In genomic region chr18:14922965-14923565, GRCh38 we compare ENCODE assay signal across 20 cellular contexts.
DNase-seq lines count a peak whose midpoint lies in the region; ATAC-seq and TF ChIP-seq lines count a peak whose summit lies in the region.
"Had no signal": no experiment of that assay in that cellular context is flagged by ENCODE, and none has a peak within 500 bp of the region (broad histone marks: within the 10 kb centered on the region; RNA-seq: fewer than 3 reads in every experiment).

No MANE protein-coding gene starts in this region.

- H3K9me3 ChIP-seq in colonic mucosa, result no peaks in the 10 kb centered on the region
- H3K9me3 ChIP-seq: BLaER1, HAP-1 had no signal

- H3K4me1 ChIP-seq in colonic mucosa, result no peaks in the 10 kb centered on the region
- H3K4me1 ChIP-seq: HAP-1 had no signal

- H3K4me3 Mint-ChIP-seq in stimulated activated naive CD8-positive, alpha-beta T cell treated with anti-CD3 and anti-CD28 coated beads, Interleukin-15, amount 100 ng/mL, for 72 hours, result no peak overlapping the region
- no peak overlapping the region for H3K4me3 Mint-ChIP-seq in osteocyte (ENCODE audit: unreplicated experiment)
- H3K4me3 Mint-ChIP-seq: B cell; CD14-positive monocyte; CD4-positive, alpha-beta T cell; CD8-positive, alpha-beta memory T cell; GM23338; HFFc6 had no signal

- intact Hi-C loops in colonic mucosa (cut with DNase I), result no loop called here

- peaks cover 10% of the 10 kb centered on the region for H3K4me1 Mint-ChIP-seq in stimulated activated naive CD8-positive, alpha-beta T cell treated with anti-CD3 and anti-CD28 coated beads, Interleukin-15, amount 100 ng/mL, for 72 hours
- no peaks in the 10 kb centered on the region for H3K4me1 Mint-ChIP-seq in osteocyte (ENCODE audit: unreplicated experiment)
- H3K4me1 Mint-ChIP-seq: CD14-positive monocyte had no signal

- H3K4me3 ChIP-seq in colonic mucosa, result no peak overlapping the region
- H3K4me3 ChIP-seq: BLaER1, GM12878, GM23338, HAP-1 had no signal

- no peak for TF ChIP-seq CTCF in colonic mucosa (IDR thresholded peaks at IDR 0.05)
- TF ChIP-seq CTCF in osteocyte (IDR thresholded peaks at IDR 0.05), result no peak

- no peak overlapping the region for H3K27ac Mint-ChIP-seq in stimulated activated naive CD8-positive, alpha-beta T cell treated with anti-CD3 and anti-CD28 coated beads, Interleukin-15, amount 100 ng/mL, for 72 hours
- H3K27ac Mint-ChIP-seq in osteocyte (ENCODE audit: unreplicated experiment), result no peak overlapping the region
- H3K27ac Mint-ChIP-seq: B cell; CD14-positive monocyte; CD4-positive, alpha-beta T cell; CD8-positive, alpha-beta memory T cell; GM23338; HFFc6 had no signal

- no peaks in the 10 kb centered on the region for H3K36me3 ChIP-seq in colonic mucosa
- H3K36me3 ChIP-seq: BLaER1, HAP-1 had no signal

- DNase-seq in stimulated activated naive CD8-positive, alpha-beta T cell treated with anti-CD3 and anti-CD28 coated beads, Interleukin-15, amount 100 ng/mL, for 72 hours, result no peak
- no peak for DNase-seq in stimulated activated naive CD8-positive, alpha-beta T cell treated with anti-CD3 and anti-CD28 coated beads, Interleukin-15, Interleukin-2, amounts not matched to agents 100 U/mL and 50 U/mL, for 24 hours
- DNase-seq in colonic mucosa (peak; percentile 12), osteocyte (ENCODE audit: extremely low spot score, unreplicated experiment) (peak; percentile 57), HPDE6-E6E7 (ENCODE audit: extremely low spot score) (no peak), Ammon's horn (ENCODE audit: low spot score) (no peak)
- DNase-seq: CD4-positive, alpha-beta T cell; CD8-positive, alpha-beta memory T cell; DMS 273 treated with DMSO at 0.1 percent for 48 hours; DMS79; EL; GDM1; HFFc6 had no signal

- H3K36me3 Mint-ChIP-seq in osteocyte (ENCODE audit: unreplicated experiment), result no peaks in the 10 kb centered on the region
- H3K36me3 Mint-ChIP-seq: CD14-positive monocyte; CD8-positive, alpha-beta memory T cell had no signal

- H3K9ac ChIP-seq in colonic mucosa (ENCODE audit: low read depth in 2 of 2, low read length in 2 of 2), result no peak overlapping the region
- H3K9ac ChIP-seq: BLaER1 had no signal

- H3K9me3 Mint-ChIP-seq in stimulated activated naive CD8-positive, alpha-beta T cell treated with anti-CD3 and anti-CD28 coated beads, Interleukin-15, amount 100 ng/mL, for 72 hours, result no peaks in the 10 kb centered on the region
- peaks cover 44% of the 10 kb centered on the region for H3K9me3 Mint-ChIP-seq in osteocyte (ENCODE audit: unreplicated experiment)
- H3K9me3 Mint-ChIP-seq: CD4-positive, alpha-beta T cell; CD8-positive, alpha-beta memory T cell had no signal

- no peaks in the 10 kb centered on the region for H3K27me3 Mint-ChIP-seq in stimulated activated naive CD8-positive, alpha-beta T cell treated with anti-CD3 and anti-CD28 coated beads, Interleukin-15, amount 100 ng/mL, for 72 hours
- H3K27me3 Mint-ChIP-seq in osteocyte (ENCODE audit: unreplicated experiment), result no peaks in the 10 kb centered on the region
- H3K27me3 Mint-ChIP-seq: B cell; CD4-positive, alpha-beta T cell had no signal

- H3K27ac ChIP-seq in colonic mucosa, result no peak overlapping the region
- H3K27ac ChIP-seq: BLaER1 had no signal

- peak; percentile 10 for ATAC-seq in stimulated activated naive CD8-positive, alpha-beta T cell treated with anti-CD3 and anti-CD28 coated beads, Interleukin-15, amount 100 ng/mL, for 72 hours
- ATAC-seq in stimulated activated naive CD8-positive, alpha-beta T cell treated with anti-CD3 and anti-CD28 coated beads, Interleukin-15, Interleukin-2, amounts not matched to agents 100 U/mL and 50 U/mL, for 24 hours, result no peak
- ATAC-seq in GM19324 (IDR thresholded peaks at IDR 0.05; ENCODE audit: low FRiP score, unreplicated experiment), result no peak
- ATAC-seq: GM12878, GM23338 had no signal

- no peaks in the 10 kb centered on the region for H3K27me3 ChIP-seq in colonic mucosa
- H3K27me3 ChIP-seq: BLaER1 had no signal

Comparison
In these comparisons a context has a peak if more than half of its experiments do, and no peak if none do; other contexts are left out.
1. DNase-seq: peak in colonic mucosa (single experiment) and osteocyte (single experiment); none in stimulated activated naive CD8-positive, alpha-beta T cell treated with anti-CD3 and anti-CD28 coated beads, Interleukin-15, amount 100 ng/mL, for 72 hours (0 of 2), stimulated activated naive CD8-positive, alpha-beta T cell treated with anti-CD3 and anti-CD28 coated beads, Interleukin-15, Interleukin-2, amounts not matched to agents 100 U/mL and 50 U/mL, for 24 hours (single experiment), HPDE6-E6E7 (single experiment) and Ammon's horn (single experiment).